17 cellular contexts compared by ENCODE assay signal in genomic region chr3:132871956-132872355, GRCh38.
"Had no signal": no experiment of that assay in that cellular context is flagged by ENCODE, and none has a peak within 500 bp of the region (broad histone marks: within the 10 kb centered on the region; RNA-seq: fewer than 3 reads in every experiment).

No MANE protein-coding gene starts in this region.

- H3K27ac ChIP-seq: colonic mucosa, foreskin keratinocyte, left ventricle myocardium inferior, pancreas, skin epidermis, thoracic aorta, transverse colon had no signal

- H3K4me1 ChIP-seq: colonic mucosa, foreskin keratinocyte, left ventricle myocardium inferior, pancreas, transverse colon had no signal

- H3K36me3 ChIP-seq: colonic mucosa, left ventricle myocardium inferior, pancreas, thoracic aorta, transverse colon had no signal

- H3K27me3 ChIP-seq: colonic mucosa, foreskin keratinocyte, pancreas, transverse colon had no signal

- H3K4me3 ChIP-seq: colonic mucosa, left ventricle myocardium inferior, lung, pancreas, skin epidermis, thoracic aorta, transverse colon had no signal

- ATAC-seq: foreskin keratinocyte; naive thymus-derived CD8-positive, alpha-beta T cell; pancreas; sciatic nerve; stimulated activated naive B cell treated with anti-CD40 and anti-IgM and Interleukin-4, amounts not matched to agents 10 μg/mL and 1 μg/mL and 100 μg/mL, for 72 hours; stimulated activated naive CD8-positive, alpha-beta T cell treated with anti-CD3 and anti-CD28 coated beads, Interleukin-15, amount 100 ng/mL, for 72 hours had no signal

- DNase-seq: colonic mucosa; dermis blood vessel endothelial cell; foreskin keratinocyte; immature natural killer cell; left ventricle myocardium inferior; mesendoderm; naive thymus-derived CD8-positive, alpha-beta T cell; pancreas; stimulated activated CD4-positive, alpha-beta T cell treated with anti-CD3 and anti-CD28 coated beads, Interleukin-2, amount 100 ng/mL, for 24 hours; stimulated activated CD4-positive, alpha-beta T cell treated with anti-CD3 and anti-CD28 coated beads, Interleukin-4, amount 100 ng/mL, for 4 hours; stimulated activated naive B cell treated with anti-CD40 and anti-IgM and Interleukin-4, amounts not matched to agents 10 μg/mL and 1 μg/mL and 100 μg/mL, for 72 hours; stimulated activated naive CD8-positive, alpha-beta T cell treated with anti-CD3 and anti-CD28 coated beads, Interleukin-15, amount 100 ng/mL, for 72 hours; transverse colon had no signal

- H3K9me3 ChIP-seq: colonic mucosa, left ventricle myocardium inferior, pancreas, thoracic aorta, transverse colon had no signal
